ENCODE assay signal across 8 cellular contexts in the genomic region with DNA sequence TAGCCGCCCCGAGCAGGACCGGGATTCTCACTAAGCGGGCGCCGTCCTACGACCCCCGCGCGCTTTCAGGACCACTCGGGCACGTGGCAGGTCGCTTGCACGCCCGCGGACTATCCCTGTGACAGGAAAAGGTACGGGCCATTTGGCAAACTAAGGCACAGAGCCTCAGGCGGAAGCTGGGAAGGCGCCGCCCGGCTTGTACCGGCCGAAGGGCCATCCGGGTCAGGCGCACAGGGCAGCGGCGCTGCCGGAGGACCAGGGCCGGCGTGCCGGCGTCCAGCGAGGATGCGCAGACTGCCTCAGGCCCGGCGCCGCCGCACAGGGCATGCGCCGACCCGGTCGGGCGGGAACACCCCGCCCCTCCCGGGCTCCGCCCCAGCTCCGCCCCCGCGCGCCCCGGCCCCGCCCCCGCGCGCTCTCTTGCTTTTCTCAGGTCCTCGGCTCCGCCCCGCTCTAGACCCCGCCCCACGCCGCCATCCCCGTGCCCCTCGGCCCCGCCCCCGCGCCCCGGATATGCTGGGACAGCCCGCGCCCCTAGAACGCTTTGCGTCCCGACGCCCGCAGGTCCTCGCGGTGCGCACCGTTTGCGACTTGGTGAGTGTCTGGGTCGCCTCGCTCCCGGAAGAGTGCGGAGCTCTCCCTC. TPM values are rescaled to one million over a fixed set of nuclear protein-coding genes. Genes with fewer than 3 reads are reported as not detected.
DNase-seq lines count a peak whose midpoint lies in the region; ATAC-seq, FAIRE-seq and TF ChIP-seq lines count a peak whose summit lies in the region.

A gene (plus strand): TSS at position 539 of the 643 bp plus-strand sequence.

- H3K27me3 ChIP-seq in neutrophil = peaks cover 16% of the 10 kb centered on the region

- DNase-seq in Ammon's horn (ENCODE audit: low spot score) (peak; percentile 89), RWPE1 (ENCODE audit: low spot score) (peak; percentile 98), frontal cortex (ENCODE audit: low spot score in 2 of 2) (peak; percentile 97 to 98), stromal cell of bone marrow (ENCODE audit: low read depth) (peak; percentile 68)
- DNase-seq in activated naive CD4-positive, alpha-beta T cell (lab: John Stamatoyannopoulos, UW) = peak; percentile 92 to 99 (median 98)

- H3K27ac ChIP-seq in RWPE1 (peak within 1 kb of the TSS; percentile 77), neutrophil (no peak within 1 kb of the TSS)

- H3K4me1 ChIP-seq in neutrophil (ENCODE audit: control insufficient read depth in 1 of 2, insufficient read depth in 1 of 2, low read depth in 1 of 2, low read length in 1 of 2) = peaks cover 10 to 12% of the 10 kb centered on the region in 2 experiments

- ATAC-seq in GM19023 (IDR thresholded peaks at IDR 0.05; ENCODE audit: unreplicated experiment) (peak; percentile 88), HG03196 (IDR thresholded peaks at IDR 0.05; ENCODE audit: unreplicated experiment) (peak; percentile 93)

- POLR2A ChIA-PET in RWPE1 (lab: Yijun Ruan, JAX; ENCODE audit: low non-redundant PET) = no interaction called here

- no peaks in the 10 kb centered on the region for H3K9me3 ChIP-seq in neutrophil

- FAIRE-seq in frontal cortex (lab: Jason Lieb, UNC) = no peak

- peak within 1 kb of the TSS; percentile 66 to 73 for H3K4me3 ChIP-seq in neutrophil (ENCODE audit: low read depth in 1 of 2, low read length in 1 of 2)

- CTCF ChIA-PET in RWPE1 (lab: Yijun Ruan, JAX) = no interaction called here

- H3K36me3 ChIP-seq in neutrophil = no peaks in the 10 kb centered on the region

- no peak for TF ChIP-seq CTCF in RWPE1 (conservative IDR thresholded peaks at IDR 0.05; ENCODE audit: low read depth)
- no peak for TF ChIP-seq CTCF in neutrophil (IDR thresholded peaks at IDR 0.05)

RNA-seq across cellular contexts. Expression of the gene that starts here (rescaled TPM):
- 5.7 TPM for total RNA-seq in frontal cortex
